In genomic region chr4:54100607-54101189, GRCh38 we compare ENCODE assay signal across 9 cellular contexts. TPM values are rescaled to one million over a fixed set of nuclear protein-coding genes. Genes with fewer than 3 reads are reported as not detected.
DNase-seq lines count a peak whose midpoint lies in the region; ATAC-seq, FAIRE-seq and TF ChIP-seq lines count a peak whose summit lies in the region.
"Had no signal": no experiment of that assay in that cellular context is flagged by ENCODE, and none has a peak within 500 bp of the region (broad histone marks: within the 10 kb centered on the region; RNA-seq: fewer than 3 reads in every experiment).

No MANE protein-coding gene starts in this region.

- intact Hi-C loops in stomach (cut with DNase I; ENCODE audit: low total_unique reads) = no loop called here

- peak overlapping the region; percentile 54 for H3K4me3 Mint-ChIP-seq in T-helper 1 cell treated with Interleukin-12 subunit alpha and Interleukin-12 subunit beta and Interleukin-4 antibody, amounts not matched to agents 30 μg/mL and 1 μg/mL, for 36 hours

- H3K9me3 ChIP-seq in hepatocyte (ENCODE audit: low read depth) (no peaks in the 10 kb centered on the region), stomach (no peaks in the 10 kb centered on the region)

- no peak for ATAC-seq in HG02623 (IDR thresholded peaks at IDR 0.05; ENCODE audit: unreplicated experiment)

- H3K9me2 ChIP-seq in hepatocyte (replicated peaks; ENCODE audit: insufficient read depth) = no peaks in the 10 kb centered on the region

- H3K27me3 ChIP-seq in hepatocyte (peaks cover 99% of the 10 kb centered on the region), stomach (peaks cover 39 to 100% (median 95%) of the 10 kb centered on the region in 3 donors)

- no peaks in the 10 kb centered on the region for H4K20me1 ChIP-seq in hepatocyte (ENCODE audit: insufficient read depth, poor library complexity, severe bottlenecking)

- peaks cover 23% of the 10 kb centered on the region for H3K4me1 Mint-ChIP-seq in T-helper 1 cell treated with Interleukin-12 subunit alpha and Interleukin-12 subunit beta and Interleukin-4 antibody, amounts not matched to agents 30 μg/mL and 1 μg/mL, for 36 hours (ENCODE audit: low read depth)

- WGBS in hepatocyte (ENCODE audit: low lambda C conversion rate, missing lambda C conversion rate) = 5% methylated on average over 36 of the region's 45 CpGs
- WGBS in stomach, 5 donors = 1 to 9% (median 2%) methylated on average over 9 to 45 of the region's 45 CpGs

- H3K27ac ChIP-seq in hepatocyte = no peak overlapping the region
- no peak overlapping the region for H3K27ac ChIP-seq in stomach
- H3K27ac ChIP-seq: KMS-11 had no signal

- TF ChIP-seq CTCF in hepatocyte (IDR thresholded peaks at IDR 0.05; ENCODE audit: poor library complexity) (no peak), stomach (IDR thresholded peaks at IDR 0.05) (no peak)

- no peak for TF ChIP-seq EP300 in stomach (IDR thresholded peaks at IDR 0.05)

- FAIRE-seq in GM19239 (lab: Jason Lieb, UNC) = no peak

- peak overlapping the region; percentile 24 for H2AFZ ChIP-seq in hepatocyte

- no peaks in the 10 kb centered on the region for H3K9me3 Mint-ChIP-seq in T-helper 1 cell treated with Interleukin-12 subunit alpha and Interleukin-12 subunit beta and Interleukin-4 antibody, amounts not matched to agents 30 μg/mL and 1 μg/mL, for 36 hours

- H3K36me3 ChIP-seq in hepatocyte (replicated peaks; ENCODE audit: insufficient read depth, low read depth) = no peaks in the 10 kb centered on the region
- no peaks in the 10 kb centered on the region for H3K36me3 ChIP-seq in stomach

- H3K4me3 ChIP-seq in hepatocyte (no peak overlapping the region), stomach (peak overlapping the region; percentile 27 to 47 (median 36))

- H3K4me1 ChIP-seq in hepatocyte (ENCODE audit: insufficient read depth) = peaks cover 18% of the 10 kb centered on the region
- H3K4me1 ChIP-seq in stomach = peaks cover 32 to 43% (median 37%) of the 10 kb centered on the region in 4 donors

- no peak for TF ChIP-seq POLR2A in stomach (IDR thresholded peaks at IDR 0.05)

- no peaks in the 10 kb centered on the region for H3K79me2 ChIP-seq in hepatocyte

- no peak overlapping the region for H3K27ac Mint-ChIP-seq in T-helper 1 cell treated with Interleukin-12 subunit alpha and Interleukin-12 subunit beta and Interleukin-4 antibody, amounts not matched to agents 30 μg/mL and 1 μg/mL, for 36 hours

- DNase-seq in T-helper 1 cell (no peak), hepatocyte (ENCODE audit: low spot score) (no peak), stomach (no peak), GM19239 (ENCODE audit: insufficient read length, low spot score) (no peak), NCI-H1105 treated with DMSO at 0.1 percent for 48 hours (lab: John Stamatoyannopoulos, UW) (no peak)
- DNase-seq in activated CD8-positive, alpha-beta memory T cell treated with anti-CD3 and anti-CD28 coated beads, Interleukin-2, amount 50 U/mL, for 48 hours = peak; percentile 55

- peaks cover 2% of the 10 kb centered on the region for H3K36me3 Mint-ChIP-seq in T-helper 1 cell treated with Interleukin-12 subunit alpha and Interleukin-12 subunit beta and Interleukin-4 antibody, amounts not matched to agents 30 μg/mL and 1 μg/mL, for 36 hours (ENCODE audit: low read depth)

- H3K27me3 Mint-ChIP-seq in T-helper 1 cell treated with Interleukin-12 subunit alpha and Interleukin-12 subunit beta and Interleukin-4 antibody, amounts not matched to agents 30 μg/mL and 1 μg/mL, for 36 hours (ENCODE audit: low read depth) = peaks cover 92% of the 10 kb centered on the region

- peak overlapping the region; percentile 89 for H3K4me2 ChIP-seq in hepatocyte
- H3K4me2 ChIP-seq: KMS-11 had no signal

RNA-seq across cellular contexts. Expression of gene GSX2, which starts 0.7 kb away (rescaled TPM):
- not detected in 2 replicates for total RNA-seq in hepatocyte
- not detected in 2 replicates for polyA plus RNA-seq in hepatocyte
- total RNA-seq in stomach = not detected
- polyA plus RNA-seq in stomach = not detected

RNA-seq across cellular contexts. Expression of gene CHIC2, which starts 36.3 kb away (rescaled TPM):
- total RNA-seq in hepatocyte (69.6 and 70.0 TPM in 2 replicates), stomach (100 to 1,000 TPM in 1 of 5 donors, 10 to 100 TPM in 4; 15.8 to 128 (median 31.3) TPM)
- polyA plus RNA-seq in hepatocyte (51.3 and 61.8 TPM in 2 replicates), stomach (10 to 100 TPM in 2 of 3 donors, 1 to 10 TPM in 1; 9.8 to 29.3 (median 17.1) TPM)
